In the genomic region with DNA sequence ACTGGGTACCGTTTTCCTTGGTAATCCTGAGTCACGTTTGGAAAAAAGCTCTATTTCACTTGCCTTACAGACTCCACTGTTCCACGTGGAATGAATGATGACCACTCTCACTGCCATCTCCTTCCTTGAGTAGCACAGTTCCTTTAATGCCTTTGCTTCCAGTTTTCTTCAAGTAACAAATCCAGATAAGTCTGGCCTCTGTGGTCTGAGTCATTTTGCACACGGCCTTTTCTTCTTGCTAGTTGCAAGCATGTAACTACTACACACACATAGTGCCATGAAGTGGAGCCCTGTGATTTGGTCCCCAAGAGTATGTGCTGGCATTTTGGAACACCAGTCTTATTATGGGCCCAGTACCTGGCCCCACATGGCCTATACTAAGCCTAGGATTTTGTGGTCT, we compare ENCODE assay signal across 11 cellular contexts.
DNase-seq lines count a peak whose midpoint lies in the region; ATAC-seq and TF ChIP-seq lines count a peak whose summit lies in the region.
"Had no signal": no experiment of that assay in that cellular context is flagged by ENCODE, and none has a peak within 500 bp of the region (broad histone marks: within the 10 kb centered on the region; RNA-seq: fewer than 3 reads in every experiment).

No MANE protein-coding gene starts in this region.

- no peaks in the 10 kb centered on the region for H3K27me3 Mint-ChIP-seq in activated naive CD4-positive, alpha-beta T cell treated with anti-CD3 and anti-CD28 coated beads, Interleukin-2, amount 10 ng/mL, durations not matched to agents 7 days and 5 days

- H3K9me3 ChIP-seq in esophagus muscularis mucosa, result no peaks in the 10 kb centered on the region

- H3K9ac ChIP-seq in rectal smooth muscle tissue (ENCODE audit: low read length), result no peak overlapping the region

- H3K27ac ChIP-seq in esophagus muscularis mucosa (replicated peaks in 1 of 4) (peak overlapping the region; percentile 73 to 84 (median 80)), rectal smooth muscle tissue (ENCODE audit: low read depth, low read length) (peak overlapping the region; percentile 67)

- H3K4me3 ChIP-seq in esophagus muscularis mucosa (peak overlapping the region in 1 of 4 donors; percentile 36), rectal smooth muscle tissue (ENCODE audit: low read length) (no peak overlapping the region)

- intact Hi-C loops in esophagus muscularis mucosa (cut with DNase I), result no loop called here

- no peak for TF ChIP-seq POLR2A in esophagus muscularis mucosa (IDR thresholded peaks at IDR 0.05; ENCODE audit: low read depth)

- H3K36me3 ChIP-seq in esophagus muscularis mucosa (peaks cover 0 to 69% (median 21%) of the 10 kb centered on the region in 4 donors), rectal smooth muscle tissue (ENCODE audit: control insufficient read depth, insufficient read depth, low read length) (peaks cover 5% of the 10 kb centered on the region)

- peaks cover 14 to 68% (median 67%) of the 10 kb centered on the region in 4 donors for H3K4me1 ChIP-seq in esophagus muscularis mucosa
- peaks cover 8% of the 10 kb centered on the region for H3K4me1 ChIP-seq in rectal smooth muscle tissue (ENCODE audit: control insufficient read depth, insufficient read depth, low read length)

- no peak for TF ChIP-seq CTCF in esophagus muscularis mucosa (IDR thresholded peaks at IDR 0.05)

- no peak for TF ChIP-seq EP300 in esophagus muscularis mucosa (IDR thresholded peaks at IDR 0.05)

- no peaks in the 10 kb centered on the region for H3K27me3 ChIP-seq in esophagus muscularis mucosa
- H3K27me3 ChIP-seq in rectal smooth muscle tissue (ENCODE audit: control insufficient read depth, insufficient read depth, low read length), result no peaks in the 10 kb centered on the region

- ATAC-seq in GM21390 (IDR thresholded peaks at IDR 0.05; ENCODE audit: unreplicated experiment) (no peak), GM18870 (IDR thresholded peaks at IDR 0.05; ENCODE audit: unreplicated experiment) (no peak)

- CTCF ChIA-PET in activated naive CD4-positive, alpha-beta T cell treated with anti-CD3 and anti-CD28 coated beads, Interleukin-2, amount 10 ng/mL, durations not matched to agents 7 days and 5 days (lab: Charles Lee), result no interaction called here

- H3K27ac Mint-ChIP-seq in activated naive CD4-positive, alpha-beta T cell treated with anti-CD3 and anti-CD28 coated beads, Interleukin-2, amount 10 ng/mL, durations not matched to agents 7 days and 5 days, result no peak overlapping the region

- DNase-seq in EL (peak; percentile 86), RPMI7951 (ENCODE audit: low read depth) (peak; percentile 89), esophagus muscularis mucosa (ENCODE audit: extremely low spot score) (no peak)
- DNase-seq in activated naive CD4-positive, alpha-beta T cell treated with anti-CD3 and anti-CD28 coated beads, Interleukin-2, amount 10 ng/mL, durations not matched to agents 7 days and 5 days, result no peak
- no peak for DNase-seq in stimulated activated CD4-positive, alpha-beta T cell treated with anti-CD3 and anti-CD28 coated beads, Interleukin-1b, Interleukin-23, amount 100 ng/mL, for 48 hours
- DNase-seq: activated gamma-delta T cell treated with Interleukin-2 at 50 U/mL for 16 hours, NCI-H82, retina had no signal

- H3K9me3 Mint-ChIP-seq in activated naive CD4-positive, alpha-beta T cell treated with anti-CD3 and anti-CD28 coated beads, Interleukin-2, amount 10 ng/mL, durations not matched to agents 7 days and 5 days, result no peaks in the 10 kb centered on the region

- H3K4me3 Mint-ChIP-seq in activated naive CD4-positive, alpha-beta T cell treated with anti-CD3 and anti-CD28 coated beads, Interleukin-2, amount 10 ng/mL, durations not matched to agents 7 days and 5 days, result no peak overlapping the region

- 52% methylated on average over 4 of the region's 4 CpGs for WGBS in esophagus muscularis mucosa

- no peaks in the 10 kb centered on the region for H3K36me3 Mint-ChIP-seq in activated naive CD4-positive, alpha-beta T cell treated with anti-CD3 and anti-CD28 coated beads, Interleukin-2, amount 10 ng/mL, durations not matched to agents 7 days and 5 days

- no peaks in the 10 kb centered on the region for H3K4me1 Mint-ChIP-seq in activated naive CD4-positive, alpha-beta T cell treated with anti-CD3 and anti-CD28 coated beads, Interleukin-2, amount 10 ng/mL, durations not matched to agents 7 days and 5 days

Comparison
In these comparisons a context has a peak if more than half of its experiments do, and no peak if none do; other contexts are left out.
1. DNase-seq: peak in EL (single experiment) and RPMI7951 (single experiment); none in esophagus muscularis mucosa (single experiment), activated naive CD4-positive, alpha-beta T cell treated with anti-CD3 and anti-CD28 coated beads, Interleukin-2, amount 10 ng/mL, durations not matched to agents 7 days and 5 days (single experiment) and stimulated activated CD4-positive, alpha-beta T cell treated with anti-CD3 and anti-CD28 coated beads, Interleukin-1b, Interleukin-23, amount 100 ng/mL, for 48 hours (single experiment).